Comparison of ENCODE assay signal across 8 cellular contexts in genomic region chr14:20873370-20874177, GRCh38. TPM values are rescaled to one million over a fixed set of nuclear protein-coding genes. Genes with fewer than 3 reads are reported as not detected.
DNase-seq lines count a peak whose midpoint lies in the region; ATAC-seq and TF ChIP-seq lines count a peak whose summit lies in the region.

No MANE protein-coding gene starts in this region.

- TF ChIP-seq CTCF in epithelial cell of proximal tubule (conservative IDR thresholded peaks at IDR 0.05; ENCODE audit: low read depth, low read length) (peak; percentile 76), mucosa of descending colon (IDR thresholded peaks at IDR 0.05) (peak; percentile 16)

- DNase-seq in COLO829 (ENCODE audit: low spot score) (peak; percentile 77), NCI-H446 (lab: John Stamatoyannopoulos, UW) (peak; percentile 38 to 69), epithelial cell of proximal tubule (ENCODE audit: low read depth) (no peak), mucosa of descending colon (peak; percentile 78 to 84 (median 79)), GOT3 (lab: John Stamatoyannopoulos, UW) (no peak)
- peak; percentile 55 to 70 (median 63) for DNase-seq in activated CD8-positive, alpha-beta memory T cell treated with anti-CD3 and anti-CD28 coated beads for 48 hours (ENCODE audit: low read depth in 2 of 3, low spot score in 2 of 3)
- peak; percentile 74 for DNase-seq in stimulated activated CD8-positive, alpha-beta memory T cell treated with anti-CD3 and anti-CD28 coated beads, Interleukin-4, amount 100 ng/mL, for 24 hours (ENCODE audit: low read depth)

- H3K4me3 ChIP-seq in epithelial cell of proximal tubule (ENCODE audit: low read depth, low read length) (peak overlapping the region; percentile 5), mucosa of descending colon (no peak overlapping the region)

- no peaks in the 10 kb centered on the region for H3K9me3 ChIP-seq in mucosa of descending colon

- no peaks in the 10 kb centered on the region for H3K4me1 ChIP-seq in mucosa of descending colon (ENCODE audit: low read depth)

- ATAC-seq in GM21786 (IDR thresholded peaks at IDR 0.05; ENCODE audit: unreplicated experiment) (peak; percentile 78), mucosa of descending colon (peak; percentile 73)

- intact Hi-C loops in mucosa of descending colon (cut with DNase I, micrococcal nuclease), result no loop called here

- no peaks in the 10 kb centered on the region for H3K36me3 ChIP-seq in mucosa of descending colon (ENCODE audit: low read depth)

RNA-seq across cellular contexts. Expression of gene RNASE3, which starts 17.6 kb away (rescaled TPM):
- not detected in 2 replicates for total RNA-seq in epithelial cell of proximal tubule
- not detected for total RNA-seq in mucosa of descending colon

Comparison
In these comparisons a context has a peak if more than half of its experiments do, and no peak if none do; other contexts are left out.
1. DNase-seq: peak in COLO829 (single experiment), NCI-H446 (2 of 2), activated CD8-positive, alpha-beta memory T cell treated with anti-CD3 and anti-CD28 coated beads for 48 hours (3 of 3), mucosa of descending colon (3 of 3) and stimulated activated CD8-positive, alpha-beta memory T cell treated with anti-CD3 and anti-CD28 coated beads, Interleukin-4, amount 100 ng/mL, for 24 hours (single experiment); none in epithelial cell of proximal tubule (single experiment) and GOT3 (single experiment).